22 cellular contexts compared by ENCODE assay signal in the genomic region with DNA sequence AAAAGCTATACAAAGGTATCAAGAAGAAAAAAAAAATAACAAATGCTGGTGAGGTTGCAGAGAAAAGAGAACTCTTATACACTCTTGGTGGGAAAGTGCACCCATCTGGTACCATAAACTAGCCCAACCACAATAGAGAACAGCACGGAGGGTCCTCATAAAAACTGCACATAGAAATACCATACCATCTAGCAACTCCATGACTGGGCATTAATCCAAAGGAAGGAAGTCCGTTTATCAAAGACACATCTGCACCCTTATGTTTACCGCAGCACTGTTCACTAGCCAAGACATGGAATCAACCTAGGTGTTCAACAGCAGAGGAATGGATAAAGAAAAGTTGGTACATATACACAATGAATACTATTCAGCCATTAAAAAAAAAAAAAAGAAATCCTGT. TPM values are rescaled to one million over a fixed set of nuclear protein-coding genes. Genes with fewer than 3 reads are reported as not detected.
"Had no signal": no experiment of that assay in that cellular context is flagged by ENCODE, and none has a peak within 500 bp of the region (broad histone marks: within the 10 kb centered on the region; RNA-seq: fewer than 3 reads in every experiment).

No MANE protein-coding gene starts in this region.

- H3K4me3 ChIP-seq: left lung, sigmoid colon, testis, upper lobe of left lung had no signal

- H3K4me1 ChIP-seq: foreskin keratinocyte, left lung, parathyroid adenoma, sigmoid colon, testis had no signal

- H3K9me3 Mint-ChIP-seq: activated naive CD8-positive, alpha-beta T cell treated with anti-CD3 and anti-CD28 coated beads for 36 hours; activated T-helper 1 cell treated with anti-CD3 and anti-CD28 coated beads, Interleukin-12 subunit alpha, Interleukin-12 subunit beta, Interleukin-2, Interleukin-4 antibody, amounts not matched to agents 30 ng/mL and 10 ng/mL and 1 ng/mL, durations not matched to agents 14 hours and 24 hours and 36 hours; dendritic cell treated with granulocyte-macrophage colony-stimulating factor and Interleukin-4, amounts not matched to agents 40 ng/mL and 50 ng/mL, for 4 days; effector memory CD8-positive, alpha-beta T cell; nephron; stimulated activated memory B cell treated with anti-CD40 and anti-IgM and Interleukin-4, amounts not matched to agents 10 μg/mL and 1 μg/mL and 100 μg/mL, for 72 hours had no signal

- H2AFZ ChIP-seq: parathyroid adenoma had no signal

- DNase-seq: activated CD4-positive, alpha-beta T cell treated with anti-CD3 and anti-CD28 coated beads for 1 hour; activated gamma-delta T cell treated with Interleukin-2 at 50 U/mL for 16 hours; activated naive CD8-positive, alpha-beta T cell treated with anti-CD3 and anti-CD28 coated beads for 36 hours; amniotic stem cell; effector memory CD8-positive, alpha-beta T cell; foreskin keratinocyte; left lung; mammary epithelial cell; midbrain; sigmoid colon; stimulated activated CD4-positive, alpha-beta T cell treated with anti-CD3 and anti-CD28 coated beads, Interleukin-4, amount 100 ng/mL, for 24 hours; T1000; testis; upper lobe of left lung; WERI-Rb-1 had no signal

- H3K79me2 ChIP-seq: parathyroid adenoma had no signal

- H3K27ac ChIP-seq: foreskin keratinocyte, left lung, parathyroid adenoma, sigmoid colon, testis, WERI-Rb-1 had no signal

- H3K9ac ChIP-seq: parathyroid adenoma had no signal

- H3K4me1 Mint-ChIP-seq: activated naive CD8-positive, alpha-beta T cell treated with anti-CD3 and anti-CD28 coated beads for 36 hours; nephron; stimulated activated memory B cell treated with anti-CD40 and anti-IgM and Interleukin-4, amounts not matched to agents 10 μg/mL and 1 μg/mL and 100 μg/mL, for 72 hours had no signal

- H3K27me3 ChIP-seq: left lung, sigmoid colon, testis, upper lobe of left lung had no signal

- H3K27me3 Mint-ChIP-seq: activated naive CD8-positive, alpha-beta T cell treated with anti-CD3 and anti-CD28 coated beads for 36 hours had no signal

- ATAC-seq: effector memory CD8-positive, alpha-beta T cell; foreskin keratinocyte; left lung; stimulated activated memory B cell treated with anti-CD40 and anti-IgM and Interleukin-4, amounts not matched to agents 10 μg/mL and 1 μg/mL and 100 μg/mL, for 72 hours had no signal

- H3K36me3 Mint-ChIP-seq: stimulated activated memory B cell treated with anti-CD40 and anti-IgM and Interleukin-4, amounts not matched to agents 10 μg/mL and 1 μg/mL and 100 μg/mL, for 72 hours had no signal

- H3K9me3 ChIP-seq: left lung, sigmoid colon, testis, upper lobe of left lung had no signal

- H3K4me3 Mint-ChIP-seq: activated naive CD8-positive, alpha-beta T cell treated with anti-CD3 and anti-CD28 coated beads for 36 hours; activated T-helper 1 cell treated with anti-CD3 and anti-CD28 coated beads, Interleukin-12 subunit alpha, Interleukin-12 subunit beta, Interleukin-2, Interleukin-4 antibody, amounts not matched to agents 30 ng/mL and 10 ng/mL and 1 ng/mL, durations not matched to agents 14 hours and 24 hours and 36 hours; dendritic cell treated with granulocyte-macrophage colony-stimulating factor and Interleukin-4, amounts not matched to agents 40 ng/mL and 50 ng/mL, for 4 days; effector memory CD8-positive, alpha-beta T cell; nephron; stimulated activated memory B cell treated with anti-CD40 and anti-IgM and Interleukin-4, amounts not matched to agents 10 μg/mL and 1 μg/mL and 100 μg/mL, for 72 hours had no signal

- H3K36me3 ChIP-seq: left lung, sigmoid colon, upper lobe of left lung, WERI-Rb-1 had no signal

- H3K27ac Mint-ChIP-seq: activated naive CD8-positive, alpha-beta T cell treated with anti-CD3 and anti-CD28 coated beads for 36 hours; activated T-helper 1 cell treated with anti-CD3 and anti-CD28 coated beads, Interleukin-12 subunit alpha, Interleukin-12 subunit beta, Interleukin-2, Interleukin-4 antibody, amounts not matched to agents 30 ng/mL and 10 ng/mL and 1 ng/mL, durations not matched to agents 14 hours and 24 hours and 36 hours; dendritic cell treated with granulocyte-macrophage colony-stimulating factor and Interleukin-4, amounts not matched to agents 40 ng/mL and 50 ng/mL, for 4 days; effector memory CD8-positive, alpha-beta T cell; nephron; stimulated activated memory B cell treated with anti-CD40 and anti-IgM and Interleukin-4, amounts not matched to agents 10 μg/mL and 1 μg/mL and 100 μg/mL, for 72 hours had no signal

RNA-seq across cellular contexts. Expression of gene CLDN5, which starts 10.8 kb away (rescaled TPM):
- total RNA-seq: activated CD8-positive, alpha-beta memory T cell treated with anti-CD3 and anti-CD28 coated beads for 36 hours; activated naive CD8-positive, alpha-beta T cell treated with anti-CD3 and anti-CD28 coated beads for 36 hours; foreskin keratinocyte; mammary epithelial cell had no signal
- polyA plus RNA-seq: fibroblast of lung, foreskin keratinocyte had no signal
